In genomic region chr14:68285421-68286179, GRCh38 we compare ENCODE assay signal across 8 cellular contexts.
DNase-seq lines count a peak whose midpoint lies in the region; ATAC-seq and TF ChIP-seq lines count a peak whose summit lies in the region.

No MANE protein-coding gene starts in this region.

- POLR2A ChIA-PET in RWPE1 (lab: Yijun Ruan, JAX; ENCODE audit: low non-redundant PET): no interaction called here

- H3K27me3 ChIP-seq in BLaER1: no peaks in the 10 kb centered on the region

- H3K4me3 ChIP-seq in BLaER1: peak overlapping the region; percentile 49

- H4K20me1 ChIP-seq in BLaER1: no peaks in the 10 kb centered on the region

- TF ChIP-seq CTCF in RWPE1 (conservative IDR thresholded peaks at IDR 0.05; ENCODE audit: low read depth): no peak

- H3K9me3 ChIP-seq in BLaER1: no peaks in the 10 kb centered on the region

- peak overlapping the region; percentile 77 for H3K4me2 ChIP-seq in BLaER1

- peaks cover 82% of the 10 kb centered on the region for H3K4me1 ChIP-seq in BLaER1

- no peak for ATAC-seq in GM21786 (IDR thresholded peaks at IDR 0.05; ENCODE audit: unreplicated experiment)
- no peak for ATAC-seq in GM21367 (IDR thresholded peaks at IDR 0.05; ENCODE audit: unreplicated experiment)

- no peaks in the 10 kb centered on the region for H3K36me3 ChIP-seq in BLaER1

- CTCF ChIA-PET in RWPE1 (lab: Yijun Ruan, JAX): interaction anchor here (0.6 kb wide), 1 partner anchor 957 kb away, joined by 4 read pairs; no protein-coding TSS in a partner anchor

- DNase-seq in Kasumi-1 (lab: John Stamatoyannopoulos, UW) (peak; percentile 26 to 46), non-pigmented ciliary epithelial cell (ENCODE audit: low read depth) (peak; percentile 22), RWPE1 (ENCODE audit: low spot score) (no peak), NCI-H510A treated with DMSO at 0.1 percent for 48 hours (lab: John Stamatoyannopoulos, UW) (no peak)
- peak; percentile 75 to 79 for DNase-seq in activated T-cell treated with anti-CD3 and anti-CD28 coated beads, Interleukin-2, amount 50 U/mL, for 48 hours

- peak overlapping the region; percentile 86 for H3K9ac ChIP-seq in BLaER1

- H3K27ac ChIP-seq in BLaER1: peak overlapping the region; percentile 97
- H3K27ac ChIP-seq in RWPE1: no peak overlapping the region

Comparison
In these comparisons a context has a peak if more than half of its experiments do, and no peak if none do; other contexts are left out.
1. DNase-seq: peak in Kasumi-1 (2 of 2), activated T-cell treated with anti-CD3 and anti-CD28 coated beads, Interleukin-2, amount 50 U/mL, for 48 hours (2 of 2) and non-pigmented ciliary epithelial cell (single experiment); none in RWPE1 (single experiment) and NCI-H510A treated with DMSO at 0.1 percent for 48 hours (single experiment).